ENCODE assay signal across 22 cellular contexts in genomic region chr3:20878676-20879075, GRCh38.
"Had no signal": no experiment of that assay in that cellular context is flagged by ENCODE, and none has a peak within 500 bp of the region (broad histone marks: within the 10 kb centered on the region; RNA-seq: fewer than 3 reads in every experiment).

No MANE protein-coding gene starts in this region.

- H3K27ac Mint-ChIP-seq: immature natural killer cell; mesothelial cell of epicardium; naive B cell; natural killer cell; stimulated activated memory B cell treated with anti-CD40 and anti-IgM and Interleukin-4, amounts not matched to agents 10 μg/mL and 1 μg/mL and 100 μg/mL, for 72 hours; stimulated activated naive CD8-positive, alpha-beta T cell treated with anti-CD3 and anti-CD28 coated beads, Interleukin-15, amount 100 ng/mL, for 72 hours; type B pancreatic cell had no signal

- H3K36me3 Mint-ChIP-seq: immature natural killer cell; naive B cell; stimulated activated memory B cell treated with anti-CD40 and anti-IgM and Interleukin-4, amounts not matched to agents 10 μg/mL and 1 μg/mL and 100 μg/mL, for 72 hours; type B pancreatic cell had no signal

- H3K4me1 Mint-ChIP-seq: immature natural killer cell; naive B cell; natural killer cell; stimulated activated memory B cell treated with anti-CD40 and anti-IgM and Interleukin-4, amounts not matched to agents 10 μg/mL and 1 μg/mL and 100 μg/mL, for 72 hours; stimulated activated naive CD8-positive, alpha-beta T cell treated with anti-CD3 and anti-CD28 coated beads, Interleukin-15, amount 100 ng/mL, for 72 hours had no signal

- H3K27me3 Mint-ChIP-seq: naive B cell; stimulated activated memory B cell treated with anti-CD40 and anti-IgM and Interleukin-4, amounts not matched to agents 10 μg/mL and 1 μg/mL and 100 μg/mL, for 72 hours; stimulated activated naive CD8-positive, alpha-beta T cell treated with anti-CD3 and anti-CD28 coated beads, Interleukin-15, amount 100 ng/mL, for 72 hours; type B pancreatic cell had no signal

- DNase-seq: hypothalamus; immature natural killer cell; kidney; left colon; left ventricle myocardium inferior; naive B cell; natural killer cell; nucleus accumbens; pancreas; posterior cingulate gyrus; right lobe of liver; stimulated activated CD4-positive, alpha-beta T cell treated with anti-CD3 and anti-CD28 coated beads, Interleukin-1b, Interleukin-23, amount 100 ng/mL, for 48 hours; stimulated activated CD4-positive, alpha-beta T cell treated with anti-CD3 and anti-CD28 coated beads, Interleukin-2, amount 100 ng/mL, for 48 hours; stimulated activated CD4-positive, alpha-beta T cell treated with anti-CD3 and anti-CD28 coated beads, Interleukin-4, amount 100 ng/mL, for 4 hours; stimulated activated CD8-positive, alpha-beta memory T cell treated with anti-CD3 and anti-CD28 coated beads, Interleukin-4, amount 100 ng/mL, for 48 hours; stimulated activated naive CD4-positive, alpha-beta T cell treated with Interleukin-2 at 50 U/mL for 16 hours; stimulated activated naive CD8-positive, alpha-beta T cell treated with anti-CD3 and anti-CD28 coated beads, Interleukin-15, amount 100 ng/mL, for 72 hours; substantia nigra; uterus had no signal

- H3K4me3 Mint-ChIP-seq: immature natural killer cell; mesothelial cell of epicardium; naive B cell; natural killer cell; stimulated activated memory B cell treated with anti-CD40 and anti-IgM and Interleukin-4, amounts not matched to agents 10 μg/mL and 1 μg/mL and 100 μg/mL, for 72 hours; stimulated activated naive CD8-positive, alpha-beta T cell treated with anti-CD3 and anti-CD28 coated beads, Interleukin-15, amount 100 ng/mL, for 72 hours; type B pancreatic cell had no signal
